9 cellular contexts compared by ENCODE assay signal in the genomic region with DNA sequence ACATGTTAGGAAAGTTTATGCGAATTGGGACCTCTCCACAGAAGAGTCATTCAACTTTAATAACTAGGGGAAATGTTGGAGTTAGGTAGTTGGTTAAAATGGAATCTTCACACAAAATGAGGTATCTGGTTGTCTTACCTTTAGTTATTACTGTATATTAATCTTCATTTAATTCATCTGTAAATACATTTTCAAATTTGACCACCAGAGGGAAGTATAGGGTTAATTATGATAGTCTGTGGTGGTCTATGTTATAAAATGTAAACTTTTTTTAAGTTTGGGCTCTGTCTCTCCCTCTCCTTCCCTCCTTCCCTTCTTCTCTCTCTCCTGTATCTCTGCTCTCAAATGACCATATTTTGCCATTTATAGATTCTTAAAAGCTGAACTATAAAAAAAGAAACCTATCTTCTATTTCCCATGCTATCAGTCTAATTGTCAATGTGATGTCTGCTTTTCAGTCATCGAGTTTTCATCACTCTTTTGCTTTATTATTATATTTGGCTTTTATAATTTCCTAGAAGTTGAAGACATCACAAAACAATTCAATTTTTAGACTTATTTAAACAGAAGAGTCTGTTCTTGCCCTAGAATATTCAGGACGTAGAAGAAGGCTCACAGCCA. TPM values are rescaled to one million over a fixed set of nuclear protein-coding genes. Genes with fewer than 3 reads are reported as not detected.
DNase-seq lines count a peak whose midpoint lies in the region; ATAC-seq, FAIRE-seq and TF ChIP-seq lines count a peak whose summit lies in the region.
"Had no signal": no experiment of that assay in that cellular context is flagged by ENCODE, and none has a peak within 500 bp of the region (broad histone marks: within the 10 kb centered on the region; RNA-seq: fewer than 3 reads in every experiment).

No MANE protein-coding gene starts in this region.

- CTCF ChIA-PET in A549 (lab: Yijun Ruan, JAX): interaction anchor here (0.8 to 1.8 kb wide), 6 partner anchors 54 to 369 kb away, joined by 3 to 11 read pairs (median 5); no protein-coding TSS in a partner anchor

- no peak for TF ChIP-seq POLR2A in A549 (IDR thresholded peaks at IDR 0.05; ENCODE audit: low read length)

- H3K4me2 ChIP-seq in A549: peak overlapping the region; percentile 19; the same call in 1 of the 3 replicates

- no peaks in the 10 kb centered on the region for H3K9me3 ChIP-seq in A549

- TF ChIP-seq CTCF in A549 (IDR thresholded peaks at IDR 0.05) (peak; percentile 71), fibroblast of pulmonary artery (IDR thresholded peaks at IDR 0.05; ENCODE audit: low read length, missing control alignments) (peak; percentile 32)

- DNase-seq in A549 (ENCODE audit: low read depth in 1 of 2, low spot score in 1 of 2) (peak in 1 of 2 experiments; percentile 20), OCI-M1 (lab: John Stamatoyannopoulos, UW) (peak; percentile 83), fibroblast of pulmonary artery (ENCODE audit: low read depth) (peak; percentile 67), cardiac septum (ENCODE audit: low spot score) (no peak), activated T-cell treated with anti-CD3 and anti-CD28 coated beads for 4 hours (no peak)
- DNase-seq: activated naive CD8-positive, alpha-beta T cell treated with anti-CD3 and anti-CD28 coated beads, Interleukin-2, amount 10 ng/mL, durations not matched to agents 7 days and 5 days had no signal

- H3K4me3 ChIP-seq in A549: no peak overlapping the region
- no peak overlapping the region for H3K4me3 ChIP-seq in fibroblast of pulmonary artery (replicated peaks; ENCODE audit: low read depth, low read length)

- H3K27ac ChIP-seq in A549: no peak overlapping the region

- POLR2A ChIA-PET in A549 (lab: Yijun Ruan, JAX): no interaction called here

- WGBS in A549 (ENCODE audit: missing lambda C conversion rate): 33% methylated on average over 3 of the region's 3 CpGs

- no peak for FAIRE-seq in A549 (lab: Jason Lieb, UNC)

- intact Hi-C loops in cardiac septum (cut with DNase I): no loop called here

- peak in 1 of 2 experiments; percentile 77; a peak in 3 of 6 replicates for ATAC-seq in A549
- peak; percentile 39 for ATAC-seq in GM21360 (IDR thresholded peaks at IDR 0.05; ENCODE audit: unreplicated experiment)
- ATAC-seq in HG02884 (IDR thresholded peaks at IDR 0.05; ENCODE audit: unreplicated experiment): no peak
- ATAC-seq in HG03439 (IDR thresholded peaks at IDR 0.05; ENCODE audit: unreplicated experiment): no peak

- TF ChIP-seq RAD21 in A549 (conservative IDR thresholded peaks at IDR 0.05 in 1 of 2, IDR thresholded peaks at IDR 0.05 in 1 of 2): peak; percentile 74 to 86

- H3K4me1 ChIP-seq in A549: peaks cover 12% of the 10 kb centered on the region; the same call in 1 of the 3 replicates

- no peak for TF ChIP-seq EP300 in A549 (IDR thresholded peaks at IDR 0.05)

TF ChIP-seq in A549, 52 proteins besides CTCF, POLR2A, EP300 and RAD21:
- TF ChIP-seq SMC3 (IDR thresholded peaks at IDR 0.05) (peak; percentile 92), KDM5A (IDR thresholded peaks at IDR 0.05) (no peak)

RNA-seq across cellular contexts. Expression of gene TMEM144, which starts 49.8 kb away (rescaled TPM):
- polyA plus RNA-seq in A549 (2011; rRNA removed) (8.8 and 10.2 TPM in 2 replicates), A549 (2017; fragmentation: RNase III; extraction: RNeasy Plus Mini Kit Qiagen cat#74134 plus additional on column Dnase treatment) (3.9 to 5.3 TPM (median 4.4 TPM) in 3 replicates)
- 1.5 and 2.1 TPM in 2 replicates for polyA plus RNA-seq in A549 (2012; cell fraction: cytosol; rRNA removed)
- 0.89 and 1.3 TPM in 2 replicates for polyA plus RNA-seq in A549 (2012; cell fraction: nucleus; rRNA removed)
- 12.7 and 15.6 TPM in 2 replicates for polyA minus RNA-seq in A549 (2011; rRNA and poly(A)+ RNA removed)
- total RNA-seq in cardiac septum: 14.6 TPM

Comparison
In these comparisons a context has a peak if more than half of its experiments do, and no peak if none do; other contexts are left out.
1. DNase-seq: peak in OCI-M1 (single experiment) and fibroblast of pulmonary artery (single experiment); none in cardiac septum (single experiment) and activated T-cell treated with anti-CD3 and anti-CD28 coated beads for 4 hours (single experiment).